1 cellular context compared by ENCODE assay signal in genomic region chr1:39184354-39184818, GRCh38.
A peak's percentile ranks its signal among the peaks of the same experiment; 100 is the strongest.
TF ChIP-seq lines count a peak whose summit lies in the region.

No MANE protein-coding gene starts in this region.

TF ChIP-seq in K562, 482 proteins besides CTCF, POLR2A, EP300 and RAD21 (continued from another document and continues in another):
- TF ChIP-seq AFF4 (CRISPR knock-in tag; IDR thresholded peaks at IDR 0.05), result peak; percentile 88; the same call in 1 of the 2 replicates
- TF ChIP-seq LCOR (CRISPR knock-in tag; IDR thresholded peaks at IDR 0.05), result peak; percentile 61; the same call in 1 of the 2 replicates
- peak; percentile 87 for TF ChIP-seq ARID1B (IDR thresholded peaks at IDR 0.05)
- peak; percentile 91 for TF ChIP-seq EHMT2 (IDR thresholded peaks at IDR 0.05)
- TF ChIP-seq ZNF24 (IDR thresholded peaks at IDR 0.05), result no peak
- peak; percentile 55; the same call in 1 of the 2 replicates for TF ChIP-seq JUND (IDR thresholded peaks at IDR 0.05; ENCODE audit: borderline replicate concordance, low read depth, low read length)
- no peak; the same call in 2 of the 3 replicates for TF ChIP-seq JUND (tag; IDR thresholded peaks at IDR 0.05; ENCODE audit: borderline replicate concordance, low read depth, low read length)
- TF ChIP-seq ZNF764 (CRISPR knock-in tag; IDR thresholded peaks at IDR 0.05; ENCODE audit: low read depth), result no peak
- no peak for TF ChIP-seq MYNN (IDR thresholded peaks at IDR 0.05)
- TF ChIP-seq MYNN (CRISPR knock-in tag; IDR thresholded peaks at IDR 0.05), result no peak
- peak; percentile 29 for TF ChIP-seq E2F8 (IDR thresholded peaks at IDR 0.05; ENCODE audit: low read depth, partially characterized antibody)
- peak; percentile 58; the same call in 1 of the 2 replicates for TF ChIP-seq TEAD4 (IDR thresholded peaks at IDR 0.05; ENCODE audit: low read length)
- no peak for TF ChIP-seq TEAD4 (CRISPR knock-in tag; IDR thresholded peaks at IDR 0.05; ENCODE audit: borderline replicate concordance)
- TF ChIP-seq KLF1 (tag; IDR thresholded peaks at IDR 0.05), result no peak
- no peak for TF ChIP-seq NR0B1 (IDR thresholded peaks at IDR 0.05; ENCODE audit: partially characterized antibody)
- TF ChIP-seq ETV5 (CRISPR knock-in tag; IDR thresholded peaks at IDR 0.05; ENCODE audit: low read depth), result peak; percentile 63; the same call in 1 of the 2 replicates
- TF ChIP-seq NCOR1 (IDR thresholded peaks at IDR 0.05), result peak; percentile 74
- TF ChIP-seq TOE1 (IDR thresholded peaks at IDR 0.05; ENCODE audit: borderline replicate concordance), result 0 out of 2 replicates have a peak, but pooled peaks have one; percentile 17
- no peak for TF ChIP-seq TOE1 (CRISPR knock-in tag; IDR thresholded peaks at IDR 0.05; ENCODE audit: borderline replicate concordance, low read depth)
- peak; percentile 31; the same call in 1 of the 2 replicates for TF ChIP-seq ZEB2 (IDR thresholded peaks at IDR 0.05)
- no peak for TF ChIP-seq RBFOX2 (IDR thresholded peaks at IDR 0.05; ENCODE audit: low read depth, low read length)
- no peak for TF ChIP-seq CHCHD3 (CRISPR knock-in tag; IDR thresholded peaks at IDR 0.05)
- no peak for TF ChIP-seq TCF7L2 (IDR thresholded peaks at IDR 0.05; ENCODE audit: low read depth, low read length)
- TF ChIP-seq ZKSCAN1 (IDR thresholded peaks at IDR 0.05; ENCODE audit: low read depth, low read length), result peak; percentile 41; the same call in 1 of the 2 replicates
- TF ChIP-seq CEBPB (tag; IDR thresholded peaks at IDR 0.05), result peak; percentile 53; the same call in 1 of the 2 replicates
- TF ChIP-seq KLF16 (IDR thresholded peaks at IDR 0.05), result peak; percentile 39; the same call in 1 of the 2 replicates
- TF ChIP-seq FOXK1 (CRISPR knock-in tag; IDR thresholded peaks at IDR 0.05; ENCODE audit: borderline replicate concordance), result no peak
- 0 out of 2 replicates have a peak, but pooled peaks have one; percentile 58 for TF ChIP-seq NR2C2 (CRISPR knock-in tag; IDR thresholded peaks at IDR 0.05)
- TF ChIP-seq NR2C2 (tag; IDR thresholded peaks at IDR 0.05), result no peak
- 0 out of 2 replicates have a peak, but pooled peaks have one; percentile 2 for TF ChIP-seq SMARCA5 (IDR thresholded peaks at IDR 0.05)
- TF ChIP-seq HMG20A (CRISPR knock-in tag; conservative IDR thresholded peaks at IDR 0.05), result no peak
- TF ChIP-seq MNT (conservative IDR thresholded peaks at IDR 0.05), result peak in 1 of 2 experiments; percentile 7; a peak in 1 of 4 replicates
- no peak for TF ChIP-seq RUNX1 (IDR thresholded peaks at IDR 0.05; ENCODE audit: low read depth)
- TF ChIP-seq ZZZ3 (IDR thresholded peaks at IDR 0.05), result no peak
- TF ChIP-seq CBFA2T3 (IDR thresholded peaks at IDR 0.05), result peak; percentile 90
- TF ChIP-seq ZNF449 (CRISPR knock-in tag; IDR thresholded peaks at IDR 0.05), result no peak
- peak; percentile 90 for TF ChIP-seq HMBOX1 (IDR thresholded peaks at IDR 0.05)
- TF ChIP-seq CGGBP1 (CRISPR knock-in tag; IDR thresholded peaks at IDR 0.05), result no peak
- peak; percentile 77 for TF ChIP-seq TCF3 (CRISPR knock-in tag; IDR thresholded peaks at IDR 0.05)
- TF ChIP-seq ZBED1 (IDR thresholded peaks at IDR 0.05), result peak; percentile 32; the same call in 1 of the 2 replicates
- no peak for TF ChIP-seq ZNF707 (CRISPR knock-in tag; conservative IDR thresholded peaks at IDR 0.05)
- no peak for TF ChIP-seq ZNF274 (IDR thresholded peaks at IDR 0.05; ENCODE audit: borderline replicate concordance, low read depth, low read length)
- no peak for TF ChIP-seq IFI16 (CRISPR knock-in tag; IDR thresholded peaks at IDR 0.05)
- no peak for TF ChIP-seq ZNF551 (CRISPR knock-in tag; IDR thresholded peaks at IDR 0.05)
- no peak for TF ChIP-seq FOXJ3 (CRISPR knock-in tag; IDR thresholded peaks at IDR 0.05)
- no peak for TF ChIP-seq ZNF785 (CRISPR knock-in tag; IDR thresholded peaks at IDR 0.05)
- peak; percentile 52; the same call in 1 of the 2 replicates for TF ChIP-seq ZNF395 (CRISPR knock-in tag; IDR thresholded peaks at IDR 0.05)
- 0 out of 2 replicates have a peak, but pooled peaks have one; percentile 19 for TF ChIP-seq GTF2E2 (tag; IDR thresholded peaks at IDR 0.05)
- peak; percentile 23 for TF ChIP-seq NEUROD1 (IDR thresholded peaks at IDR 0.05; ENCODE audit: borderline replicate concordance, low read depth, low read length, partially characterized antibody)
- TF ChIP-seq ZMIZ1 (IDR thresholded peaks at IDR 0.05; ENCODE audit: low read depth in 2 of 2, low read length in 2 of 2), result 0 out of 4 replicates have a peak, but pooled peaks of 1 of the 2 experiments have one; percentile 36
